In genomic region chr17:50889528-50890118, GRCh38 we compare ENCODE assay signal across 1 cellular context.
A peak's percentile ranks its signal among the peaks of the same experiment; 100 is the strongest.
TF ChIP-seq lines count a peak whose summit lies in the region.

No MANE protein-coding gene starts in this region.

TF ChIP-seq in HepG2, 621 proteins besides CTCF, POLR2A, EP300 and RAD21 (continued from another document and continues in another):
- TF ChIP-seq MED1 (CRISPR knock-in tag; IDR thresholded peaks at IDR 0.05) (peak; percentile 66), ZNF274 (CRISPR knock-in tag; IDR thresholded peaks at IDR 0.05) (peak; percentile 81; the same call in 1 of the 2 replicates), HDAC2 (CRISPR knock-in tag; IDR thresholded peaks at IDR 0.05) (0 out of 2 replicates have a peak, but pooled peaks have one; percentile 23), ZNF280D (CRISPR knock-in tag; IDR thresholded peaks at IDR 0.05) (0 out of 2 replicates have a peak, but pooled peaks have one; percentile 23), EHMT2 (IDR thresholded peaks at IDR 0.05; ENCODE audit: borderline replicate concordance, low read depth, low read length) (no peak), MTERF4 (CRISPR knock-in tag; IDR thresholded peaks at IDR 0.05) (0 out of 2 replicates have a peak, but pooled peaks have one; percentile 28), RXRB (CRISPR knock-in tag; IDR thresholded peaks at IDR 0.05; ENCODE audit: borderline replicate concordance) (peak; percentile 74), ZEB1 (IDR thresholded peaks at IDR 0.05; ENCODE audit: insufficient replicate concordance, low read depth) (peak; percentile 92), ZBTB34 (CRISPR knock-in tag; IDR thresholded peaks at IDR 0.05) (peak; percentile 62; the same call in 1 of the 2 replicates), NR2F2 (IDR thresholded peaks at IDR 0.05; ENCODE audit: borderline replicate concordance, low read depth) (peak; percentile 25; the same call in 1 of the 2 replicates), ZNF276 (CRISPR knock-in tag; IDR thresholded peaks at IDR 0.05; ENCODE audit: low read depth) (0 out of 2 replicates have a peak, but pooled peaks have one; percentile 8), ZBTB37 (CRISPR knock-in tag; IDR thresholded peaks at IDR 0.05) (peak; percentile 35; the same call in 1 of the 2 replicates), ZNF781 (CRISPR knock-in tag; IDR thresholded peaks at IDR 0.05; ENCODE audit: borderline replicate concordance, not compliant biosample characterization) (peak; percentile 29), ZSCAN29 (CRISPR knock-in tag; conservative IDR thresholded peaks at IDR 0.05) (0 out of 2 replicates have a peak, but pooled peaks have one; percentile 46), BCLAF1 (IDR thresholded peaks at IDR 0.05) (no peak), NCOR1 (IDR thresholded peaks at IDR 0.05; ENCODE audit: borderline replicate concordance, low read length) (peak; percentile 41; the same call in 1 of the 2 replicates), MYPOP (CRISPR knock-in tag; IDR thresholded peaks at IDR 0.05) (no peak), ZFP62 (CRISPR knock-in tag; IDR thresholded peaks at IDR 0.05) (no peak), ZZZ3 (CRISPR knock-in tag; IDR thresholded peaks at IDR 0.05; ENCODE audit: borderline replicate concordance) (no peak), KDM3A (CRISPR knock-in tag; IDR thresholded peaks at IDR 0.05; ENCODE audit: low read depth) (0 out of 2 replicates have a peak, but pooled peaks have one; percentile 26), SSRP1 (CRISPR knock-in tag; IDR thresholded peaks at IDR 0.05) (peak; percentile 88), ZNF143 (CRISPR knock-in tag; IDR thresholded peaks at IDR 0.05) (peak; percentile 57; the same call in 1 of the 2 replicates), ZNF484 (CRISPR knock-in tag; IDR thresholded peaks at IDR 0.05; ENCODE audit: borderline replicate concordance, low read depth) (no peak), ZNF263 (CRISPR knock-in tag; IDR thresholded peaks at IDR 0.05) (0 out of 2 replicates have a peak, but pooled peaks have one; percentile 23), HNF1B (CRISPR knock-in tag; IDR thresholded peaks at IDR 0.05) (no peak; the same call in 1 of the 2 replicates), ZNF784 (CRISPR knock-in tag; IDR thresholded peaks at IDR 0.05; ENCODE audit: borderline replicate concordance) (peak; percentile 74; the same call in 1 of the 2 replicates), BCL3 (CRISPR knock-in tag; IDR thresholded peaks at IDR 0.05) (peak; percentile 70; the same call in 1 of the 2 replicates), HNF4A (CRISPR knock-in tag; IDR thresholded peaks at IDR 0.05) (peak; percentile 73; the same call in 1 of the 2 replicates), NR3C1 (CRISPR knock-in tag; IDR thresholded peaks at IDR 0.05) (no peak), MAZ (IDR thresholded peaks at IDR 0.05; ENCODE audit: borderline replicate concordance, low read depth, low read length) (no peak), MAZ (CRISPR knock-in tag; IDR thresholded peaks at IDR 0.05; ENCODE audit: low read depth) (peak; percentile 34; the same call in 1 of the 2 replicates), ZBTB3 (CRISPR knock-in tag; IDR thresholded peaks at IDR 0.05; ENCODE audit: borderline replicate concordance, low read depth) (0 out of 2 replicates have a peak, but pooled peaks have one; percentile 29), SP4 (CRISPR knock-in tag; IDR thresholded peaks at IDR 0.05) (peak; percentile 49; the same call in 1 of the 2 replicates), FOXC1 (CRISPR knock-in tag; IDR thresholded peaks at IDR 0.05; ENCODE audit: borderline replicate concordance) (0 out of 2 replicates have a peak, but pooled peaks have one; percentile 17), PPARG (CRISPR knock-in tag; conservative IDR thresholded peaks at IDR 0.05) (peak; percentile 94), ZNF770 (CRISPR knock-in tag; IDR thresholded peaks at IDR 0.05) (0 out of 2 replicates have a peak, but pooled peaks have one; percentile 13), BRD4 (CRISPR knock-in tag; IDR thresholded peaks at IDR 0.05) (peak; percentile 42; the same call in 1 of the 2 replicates), THYN1 (CRISPR knock-in tag; IDR thresholded peaks at IDR 0.05; ENCODE audit: borderline replicate concordance, low read depth) (0 out of 2 replicates have a peak, but pooled peaks have one; percentile 68), SP140L (CRISPR knock-in tag; IDR thresholded peaks at IDR 0.05; ENCODE audit: borderline replicate concordance) (no peak), ZNF749 (CRISPR knock-in tag; IDR thresholded peaks at IDR 0.05; ENCODE audit: borderline replicate concordance) (no peak)
